Comparison of ENCODE assay signal across 8 cellular contexts in genomic region chrX:149504915-149505651, GRCh38. TPM values are rescaled to one million over a fixed set of nuclear protein-coding genes. Genes with fewer than 3 reads are reported as not detected.
DNase-seq lines count a peak whose midpoint lies in the region; ATAC-seq and TF ChIP-seq lines count a peak whose summit lies in the region.

IDS (minus strand) TSS chrX:149505306; CDS start chrX:149505137, 169 bp downstream.

- H3K9me3 Mint-ChIP-seq in IgD-negative memory B cell: peaks cover 0 to 1% (median 0%) of the 10 kb centered on the region in 3 donors

- no peaks in the 10 kb centered on the region for H3K9me3 ChIP-seq in PC-3 (ENCODE audit: low read length)
- no peaks in the 10 kb centered on the region for H3K9me3 ChIP-seq in mucosa of rectum (ENCODE audit: control insufficient read depth in 2 of 2, low read length in 2 of 2)

- H2AFZ ChIP-seq in PC-3 (ENCODE audit: low read length): peak within 1 kb of the TSS; percentile 67

- peak within 1 kb of the TSS; percentile 79 to 94 (median 88) for H3K4me3 Mint-ChIP-seq in IgD-negative memory B cell

- H3K27me3 Mint-ChIP-seq in IgD-negative memory B cell: peaks cover 5% of the 10 kb centered on the region

- peaks cover 8 to 9% (median 8%) of the 10 kb centered on the region in 3 donors for H3K4me1 Mint-ChIP-seq in IgD-negative memory B cell

- H3K27me3 ChIP-seq in PC-3 (ENCODE audit: low read length) (no peaks in the 10 kb centered on the region), mucosa of rectum (ENCODE audit: control insufficient read depth in 2 of 2, insufficient read depth in 2 of 2, low read length in 2 of 2) (peaks cover 3% of the 10 kb centered on the region in 2 donors)

- H3K36me3 ChIP-seq in PC-3 (ENCODE audit: low read depth, low read length): peaks cover 14% of the 10 kb centered on the region; the same call in 1 of the 2 replicates
- H3K36me3 ChIP-seq in mucosa of rectum (ENCODE audit: control insufficient read depth in 2 of 2, insufficient read depth in 2 of 2, low read length in 2 of 2): peaks cover 5 to 14% of the 10 kb centered on the region in 2 donors

- H3K9me2 ChIP-seq in PC-3 (replicated peaks; ENCODE audit: low read length): no peaks in the 10 kb centered on the region

- intact Hi-C loops in PC-3 (cut with micrococcal nuclease): loop anchor here (1.0 kb wide), 1 partner anchor 10 kb away; no protein-coding TSS in a partner anchor

- H3K27ac ChIP-seq in PC-3 (ENCODE audit: low read length) (peak within 1 kb of the TSS; percentile 67), mucosa of rectum (ENCODE audit: low read depth in 2 of 2, low read length in 2 of 2) (peak within 1 kb of the TSS; percentile 75 to 87)

- H3K4me2 ChIP-seq in PC-3 (ENCODE audit: low read length): peak within 1 kb of the TSS; percentile 97

- BruUV-seq in PC-3 (replicated peaks; lab: Mats Ljungman, UMichigan): no TSS peak

- H3K4me3 ChIP-seq in PC-3 (ENCODE audit: low read length) (peak within 1 kb of the TSS; percentile 86), epithelial cell of proximal tubule (ENCODE audit: low read depth, low read length) (peak within 1 kb of the TSS; percentile 68), mucosa of rectum (ENCODE audit: low read length in 2 of 2) (peak within 1 kb of the TSS; percentile 62 to 73)

- CTCF ChIA-PET in PC-3 (lab: Charles Lee): no interaction called here

- H3K79me2 ChIP-seq in PC-3 (ENCODE audit: low read length): peaks cover 22% of the 10 kb centered on the region

- DNase-seq in DMS153 (lab: John Stamatoyannopoulos, UW): peak; percentile 90
- DNase-seq in PC-3: peak; percentile 92
- peak; percentile 87 for DNase-seq in activated T-cell treated with anti-CD3 and anti-CD28 coated beads, Interleukin-2, amount 50 U/mL, for 1 hour
- DNase-seq in epithelial cell of proximal tubule (ENCODE audit: low read depth): no peak
- DNase-seq in stimulated activated CD8-positive, alpha-beta memory T cell treated with anti-CD3 and anti-CD28 coated beads, Interleukin-4, amount 100 ng/mL, for 4 hours (ENCODE audit: low read depth in 2 of 2, low spot score in 1 of 2): peak; percentile 57 to 73

- peak within 1 kb of the TSS; percentile 82 for H3K9ac ChIP-seq in PC-3 (ENCODE audit: low read length)
- H3K9ac ChIP-seq in mucosa of rectum (ENCODE audit: low read depth in 1 of 2, low read length in 2 of 2): peak within 1 kb of the TSS; percentile 70 to 75

- no peak for TF ChIP-seq CTCF in PC-3 (conservative IDR thresholded peaks at IDR 0.05; ENCODE audit: low read depth, low read length)
- no peak for TF ChIP-seq CTCF in epithelial cell of proximal tubule (conservative IDR thresholded peaks at IDR 0.05; ENCODE audit: low read depth, low read length)

- no peaks in the 10 kb centered on the region for H3K36me3 Mint-ChIP-seq in IgD-negative memory B cell

- H4K20me1 ChIP-seq in PC-3 (ENCODE audit: low read length): peaks cover 7% of the 10 kb centered on the region; the same call in 1 of the 2 replicates

- POLR2A ChIA-PET in PC-3 (lab: Charles Lee; ENCODE audit: unreplicated experiment): interaction anchor here (0.7 kb wide), 1 partner anchor 12 kb away, joined by 6 read pairs; no protein-coding TSS in a partner anchor

- no peaks in the 10 kb centered on the region for H3F3A ChIP-seq in PC-3 (ENCODE audit: low read length, unreplicated experiment)

- ATAC-seq in GM21529 (IDR thresholded peaks at IDR 0.05; ENCODE audit: unreplicated experiment) (peak; percentile 67), PC-3 (peak; percentile 94)

- H3K27ac Mint-ChIP-seq in IgD-negative memory B cell: peak within 1 kb of the TSS; percentile 92 to 97 (median 97)

- H3K4me1 ChIP-seq in PC-3 (ENCODE audit: insufficient read depth, low read length) (peaks cover 32% of the 10 kb centered on the region), mucosa of rectum (ENCODE audit: control insufficient read depth in 2 of 2, insufficient read depth in 2 of 2, low read length in 2 of 2) (peaks cover 0 to 7% of the 10 kb centered on the region in 2 donors)

RNA-seq across cellular contexts. Expression of gene IDS, which starts in this region (rescaled TPM):
- 114 TPM for polyA plus RNA-seq in IgD-negative memory B cell
- total RNA-seq in PC-3 (2014; rRNA removed): 68.4 and 72.9 TPM in 2 replicates
- total RNA-seq in epithelial cell of proximal tubule: 37.0 and 54.0 TPM in 2 replicates
